Comparison of ENCODE assay signal across 17 cellular contexts in genomic region chr9:98519641-98520040, GRCh38.
DNase-seq lines count a peak whose midpoint lies in the region; ATAC-seq, FAIRE-seq and TF ChIP-seq lines count a peak whose summit lies in the region.
"Had no signal": no experiment of that assay in that cellular context is flagged by ENCODE, and none has a peak within 500 bp of the region (broad histone marks: within the 10 kb centered on the region; RNA-seq: fewer than 3 reads in every experiment).

No MANE protein-coding gene starts in this region.

- H3K9me3 ChIP-seq in IMR-90 (ENCODE audit: control insufficient read depth, insufficient read depth, low read length) (no peaks in the 10 kb centered on the region), K562 (replicated peaks; ENCODE audit: control insufficient read depth, insufficient read depth, low read depth, low read length) (no peaks in the 10 kb centered on the region)
- H3K9me3 ChIP-seq: HAP-1 had no signal

- H2AK5ac ChIP-seq in IMR-90 (ENCODE audit: low read depth, low read length), result 0 out of 2 replicates have a peak overlapping the region, but pooled peaks have one; percentile 78

- H3K4ac ChIP-seq in IMR-90 (ENCODE audit: low read depth, low read length), result peak overlapping the region; percentile 51; the same call in 1 of the 2 replicates

- H3K4me2 ChIP-seq in IMR-90 (ENCODE audit: low read depth, low read length), result no peak overlapping the region
- H3K4me2 ChIP-seq in K562 (ENCODE audit: insufficient read depth, low read length), result no peak overlapping the region

- H3K79me2 ChIP-seq in K562 (ENCODE audit: control insufficient read depth, insufficient read depth, low read length), result no peaks in the 10 kb centered on the region

- CTCF ChIA-PET in IMR-90 (lab: Yijun Ruan, JAX), result interaction anchor here (1.3 kb wide), 1 partner anchor 56 kb away, joined by 3 read pairs; no protein-coding TSS in a partner anchor
- CTCF ChIA-PET in K562 (lab: Yijun Ruan, JAX; ENCODE audit: low intra/inter-chr PET ratio), result no interaction called here

- TF ChIP-seq CTCF in IMR-90 (conservative IDR thresholded peaks at IDR 0.05; ENCODE audit: low read depth, low read length) (no peak), K562 (IDR thresholded peaks at IDR 0.05 in 2 of 3, conservative IDR thresholded peaks at IDR 0.05 in 1 of 3; ENCODE audit: insufficient read depth in 2 of 3, low read depth in 1 of 3, low read length in 3 of 3) (no peak), GM13976 (IDR thresholded peaks at IDR 0.05; ENCODE audit: borderline replicate concordance, control extremely low read depth, extremely low read depth, insufficient read depth, missing control alignments) (no peak)

- intact Hi-C loops in IMR-90 (cut with micrococcal nuclease), result no loop called here
- intact Hi-C loops in K562 (cut with micrococcal nuclease), result no loop called here

- BruUV-seq in IMR-90 (replicated peaks; lab: Mats Ljungman, UMichigan), result no TSS peak
- no TSS peak for BruUV-seq in K562 (replicated peaks; lab: Mats Ljungman, UMichigan)

- FAIRE-seq in K562 (lab: Jason Lieb, UNC), result no peak
- FAIRE-seq: GM12891, H54 had no signal

- dilution Hi-C loops in IMR-90 (cut with HindIII; ENCODE audit: low sequenced_read_pairs, unreplicated experiment), result no loop called here

- TF ChIP-seq RAD21 in IMR-90 (IDR thresholded peaks at IDR 0.05; ENCODE audit: low read length) (no peak), K562 (CRISPR knock-in tag; conservative IDR thresholded peaks at IDR 0.05 in 1 of 2, IDR thresholded peaks at IDR 0.05 in 1 of 2) (no peak)

- H3K9ac ChIP-seq in IMR-90 (ENCODE audit: low read depth, low read length) (no peak overlapping the region), K562 (ENCODE audit: insufficient read depth in 1 of 2, low read depth in 2 of 2, low read length in 2 of 2) (no peak overlapping the region)

- no peak for ATAC-seq in IMR-90 (ENCODE audit: low read depth)
- ATAC-seq in K562, result no peak
- ATAC-seq in GM19463 (IDR thresholded peaks at IDR 0.05; ENCODE audit: unreplicated experiment), result no peak

- peaks cover 10% of the 10 kb centered on the region for H3K4me1 ChIP-seq in IMR-90 (ENCODE audit: control insufficient read depth, insufficient read depth, low read length)
- H3K4me1 ChIP-seq in K562 (replicated peaks in 1 of 2; ENCODE audit: control insufficient read depth in 2 of 2, insufficient read depth in 2 of 2, low read length in 2 of 2), result no peaks in the 10 kb centered on the region
- H3K4me1 ChIP-seq: HAP-1 had no signal

- H4K5ac ChIP-seq in IMR-90 (ENCODE audit: low read depth, low read length), result no peak overlapping the region; the same call in 1 of the 2 replicates

- no peak overlapping the region for H3K4me3 ChIP-seq in IMR-90 (ENCODE audit: insufficient read depth, low read depth, low read length)
- no peak overlapping the region for H3K4me3 ChIP-seq in K562
- H3K4me3 ChIP-seq: HAP-1 had no signal

- H2AK9ac ChIP-seq in IMR-90 (replicated peaks; ENCODE audit: low read depth, low read length, poor library complexity), result no peak overlapping the region

- no peak overlapping the region for H3K23ac ChIP-seq in IMR-90 (ENCODE audit: low read depth, low read length)

- peaks cover 8% of the 10 kb centered on the region; the same call in 1 of the 2 replicates for H3K9me1 ChIP-seq in IMR-90 (ENCODE audit: insufficient read depth, low read length)
- H3K9me1 ChIP-seq in K562 (ENCODE audit: control insufficient read depth, insufficient read depth, low read length), result no peaks in the 10 kb centered on the region

- H3K27ac ChIP-seq in IMR-90 (ENCODE audit: insufficient read depth, low read length) (no peak overlapping the region), K562 (ENCODE audit: extremely low read depth, low read depth, low read length) (no peak overlapping the region), temporal lobe (ENCODE audit: low read depth, low read length) (peak overlapping the region; percentile 38)

- TF ChIP-seq POLR2A in IMR-90 (IDR thresholded peaks at IDR 0.05; ENCODE audit: low read depth, low read length), result no peak
- TF ChIP-seq POLR2A in K562 (conservative IDR thresholded peaks at IDR 0.05), result no peak

- peak overlapping the region; percentile 62; the same call in 1 of the 2 replicates for H2BK20ac ChIP-seq in IMR-90 (ENCODE audit: low read depth, low read length)

- DNase-seq in IMR-90, result no peak
- DNase-seq in K562 (ENCODE audit: extremely low read depth in 1 of 4, low spot score in 3 of 4), result no peak
- no peak for DNase-seq in NCI-H82 treated with DMSO at 0.1 percent for 48 hours (lab: John Stamatoyannopoulos, UW; ENCODE audit: unreplicated experiment)
- DNase-seq in GM13976 (ENCODE audit: low spot score), result no peak
- DNase-seq: C1 segment of cervical spinal cord; Calu3; CD4-positive, alpha-beta memory T cell; COR-L47; DMS53; DMS79 treated with DMSO at 0.1 percent for 48 hours; GF-D8; GOT3 had no signal

- no peak overlapping the region for H2BK120ac ChIP-seq in IMR-90 (ENCODE audit: low read depth, low read length)

- H3K14ac ChIP-seq in IMR-90 (replicated peaks; ENCODE audit: low read depth, low read length), result no peak overlapping the region

- H2AFZ ChIP-seq in IMR-90 (replicated peaks; ENCODE audit: low read length, poor library complexity), result no peak overlapping the region
- no peak overlapping the region for H2AFZ ChIP-seq in K562 (ENCODE audit: low read depth, low read length)

- H2BK15ac ChIP-seq in IMR-90 (ENCODE audit: low read depth, low read length), result peak overlapping the region; percentile 48; the same call in 1 of the 3 replicates

- H3K36me3 ChIP-seq in IMR-90 (ENCODE audit: control insufficient read depth, insufficient read depth, low read length) (no peaks in the 10 kb centered on the region), K562 (ENCODE audit: control insufficient read depth, insufficient read depth, low read length) (no peaks in the 10 kb centered on the region)
- H3K36me3 ChIP-seq: HAP-1 had no signal

- TF ChIP-seq EP300 in K562 (IDR thresholded peaks at IDR 0.05; ENCODE audit: low read length), result no peak

- no CpG with 5 or more reads among the region's 3 CpGs for WGBS in IMR-90 (ENCODE audit: extremely low coverage in 2 of 2, insufficient read length in 1 of 2), 2 experiments
- 33% methylated on average over 3 of the region's 3 CpGs for WGBS in K562 (ENCODE audit: insufficient coverage, low coverage, missing lambda C conversion rate)

- H4K8ac ChIP-seq in IMR-90 (ENCODE audit: low read depth in 2 of 2, low read length in 2 of 2), result peak overlapping the region in 1 of 2 experiments; percentile 93; a peak in 1 of 4 replicates

- H3K27me3 ChIP-seq in IMR-90 (ENCODE audit: control insufficient read depth, insufficient read depth, low read length) (no peaks in the 10 kb centered on the region), K562 (ENCODE audit: control insufficient read depth in 2 of 2, insufficient read depth in 2 of 2, low read length in 2 of 2) (no peaks in the 10 kb centered on the region)

- H4K20me1 ChIP-seq in IMR-90 (ENCODE audit: insufficient read depth, low read length), result no peaks in the 10 kb centered on the region
- H4K20me1 ChIP-seq in K562 (replicated peaks; ENCODE audit: control insufficient read depth, insufficient read depth, low read length), result no peaks in the 10 kb centered on the region

- in situ Hi-C loops in IMR-90 (cut with MboI; ENCODE audit: low sequenced_read_pairs) (no loop called here), K562 (cut with MboI) (no loop called here), GM13976 (cut with MboI; ENCODE audit: low sequenced_read_pairs, unreplicated experiment) (no loop called here)

- H2BK5ac ChIP-seq in IMR-90 (ENCODE audit: low read depth, low read length, poor library complexity, severe bottlenecking), result peak overlapping the region; percentile 96

- H3K18ac ChIP-seq in IMR-90 (ENCODE audit: low read depth, low read length), result peak overlapping the region; percentile 60; the same call in 1 of the 2 replicates

- H3K56ac ChIP-seq in IMR-90 (ENCODE audit: extremely low read depth, insufficient read depth, low read length), result no peak overlapping the region

- peaks cover 7 to 48% of the 10 kb centered on the region in 2 experiments for H3K79me1 ChIP-seq in IMR-90 (ENCODE audit: low read depth in 1 of 2, low read length in 2 of 2)

- POLR2A ChIA-PET in IMR-90 (lab: Charles Lee; ENCODE audit: unreplicated experiment) (interaction anchor here (0.6 kb wide), 1 partner anchor 15 kb away, joined by 3 read pairs; no protein-coding TSS in a partner anchor), K562 (lab: Yijun Ruan, JAX) (interaction anchor here (1.1 kb wide), 1 partner anchor 71 kb away, joined by 3 read pairs; no protein-coding TSS in a partner anchor)

- no peak overlapping the region for H4K91ac ChIP-seq in IMR-90 (ENCODE audit: insufficient read depth, low read depth, low read length)

TF ChIP-seq in IMR-90, 13 proteins besides CTCF, POLR2A, EP300 and RAD21 (continues in another document):
- TF ChIP-seq RCOR1 (IDR thresholded peaks at IDR 0.05; ENCODE audit: insufficient replicate concordance, low read length), result no peak
- no peak for TF ChIP-seq FOS (IDR thresholded peaks at IDR 0.05; ENCODE audit: low read depth, low read length)
- TF ChIP-seq CEBPB (IDR thresholded peaks at IDR 0.05; ENCODE audit: low read depth, low read length), result no peak
- no peak for TF ChIP-seq CHD1 (IDR thresholded peaks at IDR 0.05; ENCODE audit: low read depth, low read length)

TF ChIP-seq in K562, 482 proteins besides CTCF, POLR2A, EP300 and RAD21 (continues in another document):
- TF ChIP-seq BRF2 (IDR thresholded peaks at IDR 0.05; ENCODE audit: borderline replicate concordance, insufficient read depth, insufficient read length) (no peak), RFX1 (IDR thresholded peaks at IDR 0.05) (no peak)
